In the genomic region with DNA sequence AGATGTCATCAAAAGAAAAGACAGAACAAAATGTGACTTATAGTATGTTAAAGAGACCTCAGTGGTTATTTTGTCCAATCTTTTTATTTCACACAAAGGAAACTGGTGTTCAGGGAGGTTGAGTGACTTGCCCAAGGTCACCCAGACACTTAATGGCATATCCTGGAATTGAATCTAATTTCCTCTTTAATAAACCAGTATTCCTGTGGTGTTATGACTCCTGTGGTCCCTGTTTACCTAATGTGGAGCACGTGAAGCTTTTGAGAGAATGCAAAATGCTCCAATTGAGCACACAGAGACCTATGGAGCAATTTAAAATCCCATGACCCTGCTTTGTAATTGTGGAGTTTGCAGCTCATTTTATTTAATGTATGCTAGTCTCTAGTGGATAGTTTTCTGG, we compare ENCODE assay signal across 23 cellular contexts.
"Had no signal": no experiment of that assay in that cellular context is flagged by ENCODE, and none has a peak within 500 bp of the region (broad histone marks: within the 10 kb centered on the region; RNA-seq: fewer than 3 reads in every experiment).

No MANE protein-coding gene starts in this region.

- H3K9me3 ChIP-seq: SJSA1 had no signal

- FAIRE-seq: HTR-8/SVneo, RCC 7860 had no signal

- H3K4me1 ChIP-seq: SJSA1 had no signal

- DNase-seq: KBM-7, NCI-H1092, NCI-H1105 treated with DMSO at 0.1 percent for 48 hours, NCI-H1417 treated with DMSO at 0.1 percent for 48 hours, NCI-H146, NCI-H1694 treated with DMSO at 0.1 percent for 48 hours, NCI-H1930, NCI-H2081, NCI-H2107, NCI-H226, NCI-H446, NCI-H510A, NCI-H524 treated with DMSO at 0.1 percent for 48 hours, NCI-H69, NCI-H774, Right ventricle myocardium superior, RPMI8226, SIG-M5 had no signal

- H3K27ac ChIP-seq: HL-60, SJSA1, SK-N-MC had no signal

- H3K4me3 ChIP-seq: SJSA1, SK-N-MC had no signal

- H3K36me3 ChIP-seq: SJSA1 had no signal

- H3K27me3 ChIP-seq: SJSA1 had no signal
